In the genomic region with DNA sequence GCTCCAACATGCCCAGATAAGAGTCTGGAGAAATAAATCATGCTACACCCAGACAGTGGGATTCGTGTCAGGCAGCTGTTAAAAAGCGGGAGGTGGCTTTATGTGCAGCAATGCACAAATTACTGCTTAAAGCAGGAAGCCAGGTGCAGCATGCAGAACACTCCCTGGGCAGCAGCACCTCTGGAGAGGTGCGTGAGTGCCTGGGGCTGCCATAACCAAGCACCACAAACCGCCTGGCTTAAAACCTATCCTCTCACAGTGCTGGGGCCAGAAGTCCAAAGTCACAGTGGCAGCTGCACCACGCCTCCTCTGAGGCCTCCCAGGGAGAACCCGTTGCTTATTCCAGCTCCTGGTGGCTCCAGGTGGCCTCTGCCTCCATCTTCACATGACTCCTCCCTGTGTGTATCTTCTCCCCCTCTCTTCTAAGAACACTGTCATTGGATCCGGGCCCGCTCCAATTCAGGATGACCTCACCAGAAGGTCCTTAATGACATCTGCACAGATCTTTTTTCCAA, we compare ENCODE assay signal across 12 cellular contexts.
A peak's percentile ranks its signal among the peaks of the same experiment; 100 is the strongest.
DNase-seq lines count a peak whose midpoint lies in the region; ATAC-seq, FAIRE-seq and TF ChIP-seq lines count a peak whose summit lies in the region.
"Had no signal": no experiment of that assay in that cellular context is flagged by ENCODE, and none has a peak within 500 bp of the region (broad histone marks: within the 10 kb centered on the region; RNA-seq: fewer than 3 reads in every experiment).

No MANE protein-coding gene starts in this region.

- no peak for FAIRE-seq in pancreas (lab: Jason Lieb, UNC)

- TF ChIP-seq EP300 in Ishikawa (IDR thresholded peaks at IDR 0.05; ENCODE audit: borderline replicate concordance), result peak; percentile 66; the same call in 1 of the 2 replicates

- peak; percentile 7; the same call in 1 of the 2 replicates for TF ChIP-seq RAD21 in Ishikawa (IDR thresholded peaks at IDR 0.05; ENCODE audit: low read depth)

- no peaks in the 10 kb centered on the region for H3K36me3 ChIP-seq in SJCRH30
- no peaks in the 10 kb centered on the region for H3K36me3 ChIP-seq in pancreas

- H3K9me3 ChIP-seq in SJCRH30 (replicated peaks) (no peaks in the 10 kb centered on the region), pancreas (no peaks in the 10 kb centered on the region)

- no peak for TF ChIP-seq CTCF in pancreas (IDR thresholded peaks at IDR 0.05)

- DNase-seq in NCI-H2081 (lab: John Stamatoyannopoulos, UW), result peak; percentile 77 to 88
- DNase-seq in SJCRH30, result peak; percentile 50 to 67
- peak in 5 of 6 donors; percentile 46 to 84 (median 74) for DNase-seq in pancreas
- no peak for DNase-seq in NCI-H1694 (lab: John Stamatoyannopoulos, UW)
- DNase-seq in stimulated activated CD4-positive, alpha-beta T cell treated with anti-CD3 and anti-CD28 coated beads, Interleukin-2, amount 100 ng/mL, for 48 hours, result no peak
- DNase-seq: activated CD4-positive, alpha-beta memory T cell treated with anti-CD3 and anti-CD28 coated beads for 36 hours; effector CD4-positive, alpha-beta T cell; naive B cell; stimulated activated CD4-positive, alpha-beta T cell treated with anti-CD3 and anti-CD28 coated beads, Interleukin-12 subunit alpha, Interleukin-12 subunit beta, amount 100 ng/mL, for 4 hours had no signal

- 24 to 29% methylated on average over 8 of the region's 8 CpGs for WGBS in pancreas, 2 donors

- no peaks in the 10 kb centered on the region for H3K27me3 ChIP-seq in SJCRH30
- no peaks in the 10 kb centered on the region for H3K27me3 ChIP-seq in pancreas

- H3K4me1 ChIP-seq in SJCRH30 (peaks cover 39% of the 10 kb centered on the region), pancreas (peaks cover 0 to 10% (median 8%) of the 10 kb centered on the region in 3 donors)

- ATAC-seq in pancreas (peak; percentile 82 to 93 (median 88)), GM19395 (IDR thresholded peaks at IDR 0.05; ENCODE audit: unreplicated experiment) (no peak)

- H3K27ac ChIP-seq in SJCRH30, result no peak overlapping the region
- H3K27ac ChIP-seq in pancreas, result no peak overlapping the region
- H3K27ac ChIP-seq: SK-N-MC had no signal

- H3K4me3 ChIP-seq in SJCRH30 (no peak overlapping the region), pancreas (no peak overlapping the region)
- H3K4me3 ChIP-seq: SK-N-MC had no signal

- intact Hi-C loops in pancreas (cut with DNase I), result no loop called here

TF ChIP-seq in Ishikawa, 13 proteins besides CTCF, POLR2A, EP300 and RAD21:
- peak; percentile 59 for TF ChIP-seq TCF12 (IDR thresholded peaks at IDR 0.05; ENCODE audit: low read depth)
- TF ChIP-seq ZBTB7A (IDR thresholded peaks at IDR 0.05; ENCODE audit: low read depth), result no peak
- no peak for TF ChIP-seq NFIC (IDR thresholded peaks at IDR 0.05)
- TF ChIP-seq REST (IDR thresholded peaks at IDR 0.05; ENCODE audit: low read depth), result no peak
- TF ChIP-seq TEAD4 (IDR thresholded peaks at IDR 0.05), result no peak
- no peak for TF ChIP-seq FOXM1 (IDR thresholded peaks at IDR 0.05; ENCODE audit: borderline replicate concordance, low read depth)
- TF ChIP-seq CEBPB (IDR thresholded peaks at IDR 0.05), result no peak

Comparison
In these comparisons a context has a peak if more than half of its experiments do, and no peak if none do; other contexts are left out.
1. DNase-seq: peak in NCI-H2081 (2 of 2), SJCRH30 (2 of 2) and pancreas (5 of 6); none in NCI-H1694 (single experiment) and stimulated activated CD4-positive, alpha-beta T cell treated with anti-CD3 and anti-CD28 coated beads, Interleukin-2, amount 100 ng/mL, for 48 hours (0 of 2).